In the genomic region with DNA sequence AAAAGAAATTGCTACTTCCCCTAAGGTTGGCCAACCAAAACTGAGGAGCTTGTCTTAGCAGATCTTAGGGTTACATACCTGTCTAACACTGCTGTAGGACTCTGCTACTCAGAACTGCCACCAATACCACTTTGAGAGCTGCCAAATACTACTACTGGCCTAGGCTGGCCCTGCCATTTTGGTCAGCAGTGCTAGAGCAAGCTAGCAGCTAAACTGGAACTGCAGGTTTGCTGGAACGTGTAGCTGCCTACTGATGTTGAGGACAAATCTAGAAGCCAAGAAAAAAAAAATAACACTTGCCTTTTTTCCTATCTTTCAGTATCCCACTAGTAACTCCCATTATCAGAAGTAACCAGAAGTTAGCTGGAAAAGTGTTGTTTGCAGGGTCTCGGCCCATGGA, we compare ENCODE assay signal across 32 cellular contexts.
"Had no signal": no experiment of that assay in that cellular context is flagged by ENCODE, and none has a peak within 500 bp of the region (broad histone marks: within the 10 kb centered on the region; RNA-seq: fewer than 3 reads in every experiment).

No MANE protein-coding gene starts in this region.

- H3K9me3 ChIP-seq: adrenal gland, body of pancreas, colonic mucosa, esophagus muscularis mucosa, gastrocnemius medialis had no signal

- H3K4me1 ChIP-seq: body of pancreas, colonic mucosa, foreskin keratinocyte, gastrocnemius medialis had no signal

- ATAC-seq: activated CD4-positive, CD25-positive, alpha-beta regulatory T cell treated with anti-CD3 and anti-CD28 coated beads, Interleukin-2, amount 50 U/mL, for 24 hours; activated CD8-positive, alpha-beta T cell treated with anti-CD3 and anti-CD28 coated beads for 36 hours; activated naive CD8-positive, alpha-beta T cell treated with anti-CD3 and anti-CD28 coated beads, Interleukin-2, amount 50 U/mL, for 24 hours; activated T-cell treated with anti-CD3 and anti-CD28 coated beads, Interleukin-2, amount 50 U/mL, for 4 hours; activated T-helper 17 cell treated with anti-CD3 and anti-CD28 coated beads, Interleukin-2, amount 50 U/mL, for 72 hours; body of pancreas; foreskin keratinocyte; gastrocnemius medialis; heart left ventricle; T-helper 17 cell had no signal

- H3K27me3 ChIP-seq: adrenal gland, body of pancreas, cardiac muscle cell, colonic mucosa, esophagus muscularis mucosa, foreskin keratinocyte, gastrocnemius medialis, heart left ventricle had no signal

- H3K4me3 ChIP-seq: adrenal gland, body of pancreas, cardiac muscle cell, colonic mucosa, esophagus muscularis mucosa, gastrocnemius medialis, heart left ventricle had no signal

- H3K36me3 ChIP-seq: adrenal gland, cardiac muscle cell, colonic mucosa, gastrocnemius medialis, heart left ventricle, WERI-Rb-1 had no signal

- DNase-seq: activated B cell treated with CpG ODN at 0.5 μM for 24 hours; activated CD4-positive, alpha-beta T cell treated with anti-CD3 and anti-CD28 coated beads for 48 hours; activated CD4-positive, alpha-beta T cell treated with anti-CD3 and anti-CD28 coated beads, Interleukin-2, amount 50 U/mL, for 1 hour; activated CD4-positive, alpha-beta T cell treated with anti-CD3 and anti-CD28 coated beads, Interleukin-2, amount 50 U/mL, for 48 hours; activated CD8-positive, alpha-beta memory T cell treated with anti-CD3 and anti-CD28 coated beads for 24 hours; activated CD8-positive, alpha-beta T cell treated with anti-CD3 and anti-CD28 coated beads for 36 hours; activated effector memory CD4-positive, alpha-beta T cell treated with Interleukin-2 at 50 U/mL for 16 hours; activated gamma-delta T cell treated with Interleukin-2 at 50 U/mL for 16 hours; activated naive CD4-positive, alpha-beta T cell treated with Interleukin-2 at 50 U/mL for 16 hours; activated naive CD8-positive, alpha-beta T cell treated with anti-CD3 and anti-CD28 coated beads for 36 hours; activated naive CD8-positive, alpha-beta T cell treated with anti-CD3 and anti-CD28 coated beads, Interleukin-2, amount 50 U/mL, for 24 hours; activated T-cell treated with anti-CD3 and anti-CD28 coated beads, Interleukin-2, amount 50 U/mL, for 4 hours; adrenal gland; amygdala; aorta; body of pancreas; central memory CD4-positive, alpha-beta T cell; cerebellar nuclear complex; colonic mucosa; effector CD8-positive, alpha-beta T cell; foreskin keratinocyte; gastrocnemius medialis; glutamatergic neuron; heart left ventricle; T-helper 17 cell; T1000; WERI-Rb-1 had no signal

- H3K27ac ChIP-seq: adrenal gland, cardiac muscle cell, colonic mucosa, esophagus muscularis mucosa, foreskin keratinocyte, gastrocnemius medialis, heart left ventricle, WERI-Rb-1 had no signal

- FAIRE-seq: endothelial cell of umbilical vein had no signal
